In the genomic region with DNA sequence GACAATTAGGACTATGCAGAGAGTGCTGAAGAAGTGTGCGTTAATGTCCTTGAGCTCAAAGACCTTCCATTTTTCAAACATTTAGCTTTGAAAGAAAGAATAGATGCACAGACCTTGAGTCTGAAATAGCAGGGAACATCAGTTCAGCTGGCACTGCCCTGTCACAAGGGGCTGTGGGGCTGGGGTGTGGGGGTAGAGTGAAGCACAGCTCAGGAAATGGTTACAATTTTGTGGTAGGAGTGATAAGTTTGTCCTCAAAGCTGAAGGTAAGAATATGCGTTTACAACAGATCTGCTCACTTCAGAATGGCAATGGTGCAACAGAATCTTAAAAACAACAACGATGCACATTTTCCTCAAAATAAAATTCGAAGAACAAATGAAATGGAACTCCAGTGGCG, we compare ENCODE assay signal across 20 cellular contexts. TPM values are rescaled to one million over a fixed set of nuclear protein-coding genes. Genes with fewer than 3 reads are reported as not detected.
DNase-seq lines count a peak whose midpoint lies in the region; ATAC-seq and TF ChIP-seq lines count a peak whose summit lies in the region.
"Had no signal": no experiment of that assay in that cellular context is flagged by ENCODE, and none has a peak within 500 bp of the region (broad histone marks: within the 10 kb centered on the region; RNA-seq: fewer than 3 reads in every experiment).

No MANE protein-coding gene starts in this region.

- intact Hi-C loops in activated CD8-positive, alpha-beta T cell treated with anti-CD3 and anti-CD28 coated beads for 36 hours (cut with micrococcal nuclease) = no loop called here

- H3K27ac Mint-ChIP-seq in activated CD8-positive, alpha-beta T cell treated with anti-CD3 and anti-CD28 coated beads for 36 hours = peak overlapping the region; percentile 39
- peak overlapping the region; percentile 16 for H3K27ac Mint-ChIP-seq in endothelial cell (ENCODE audit: unreplicated experiment)
- peak overlapping the region; percentile 42 to 58 for H3K27ac Mint-ChIP-seq in stimulated activated naive CD8-positive, alpha-beta T cell treated with anti-CD3 and anti-CD28 coated beads, Interleukin-15, amount 100 ng/mL, for 72 hours
- H3K27ac Mint-ChIP-seq: CD4-positive, CD25-positive, alpha-beta regulatory T cell had no signal

- CTCF ChIA-PET in activated CD8-positive, alpha-beta T cell treated with anti-CD3 and anti-CD28 coated beads for 36 hours (lab: Charles Lee) = no interaction called here

- H3K4me3 Mint-ChIP-seq in activated CD8-positive, alpha-beta T cell treated with anti-CD3 and anti-CD28 coated beads for 36 hours = peak overlapping the region; percentile 6
- no peak overlapping the region for H3K4me3 Mint-ChIP-seq in endothelial cell (ENCODE audit: unreplicated experiment)
- peak overlapping the region; percentile 34 to 63 for H3K4me3 Mint-ChIP-seq in stimulated activated naive CD8-positive, alpha-beta T cell treated with anti-CD3 and anti-CD28 coated beads, Interleukin-15, amount 100 ng/mL, for 72 hours
- H3K4me3 Mint-ChIP-seq: CD4-positive, CD25-positive, alpha-beta regulatory T cell had no signal

- H3K9me3 Mint-ChIP-seq in activated CD8-positive, alpha-beta T cell treated with anti-CD3 and anti-CD28 coated beads for 36 hours = no peaks in the 10 kb centered on the region
- no peaks in the 10 kb centered on the region for H3K9me3 Mint-ChIP-seq in endothelial cell (ENCODE audit: unreplicated experiment)
- no peaks in the 10 kb centered on the region for H3K9me3 Mint-ChIP-seq in stimulated activated naive CD8-positive, alpha-beta T cell treated with anti-CD3 and anti-CD28 coated beads, Interleukin-15, amount 100 ng/mL, for 72 hours

- ATAC-seq in activated CD8-positive, alpha-beta T cell treated with anti-CD3 and anti-CD28 coated beads for 36 hours = peak; percentile 67
- peak; percentile 72 for ATAC-seq in stimulated activated naive CD8-positive, alpha-beta T cell treated with anti-CD3 and anti-CD28 coated beads, Interleukin-15, amount 100 ng/mL, for 72 hours
- ATAC-seq: heart left ventricle, left ventricle myocardium superior, mucosa of descending colon had no signal

- DNase-seq in activated gamma-delta T cell treated with Interleukin-2 at 50 U/mL for 16 hours = peak; percentile 43
- no peak for DNase-seq in activated gamma-delta T cell (lab: John Stamatoyannopoulos, UW)
- peak; percentile 56 for DNase-seq in activated CD8-positive, alpha-beta T cell treated with anti-CD3 and anti-CD28 coated beads for 36 hours
- DNase-seq in endothelial cell (ENCODE audit: low spot score) = no peak
- DNase-seq in stimulated activated naive CD8-positive, alpha-beta T cell treated with anti-CD3 and anti-CD28 coated beads, Interleukin-15, amount 100 ng/mL, for 72 hours = peak in 1 of 2 donors; percentile 20
- DNase-seq in ureter (ENCODE audit: low spot score) = no peak
- DNase-seq in OCI-M2 (lab: John Stamatoyannopoulos, UW; ENCODE audit: unreplicated experiment) = no peak
- no peak for DNase-seq in RPMI8226
- DNase-seq: activated CD4-positive, CD25-positive, alpha-beta regulatory T cell treated with anti-CD3 and anti-CD28 coated beads, Interleukin-2, amount 50 U/mL, for 72 hours; adrenal gland; GF-D8; heart left ventricle; left ventricle myocardium superior; MG63; mucosa of descending colon; NCI-H1694; Peyer's patch; stomach; trophoblast cell had no signal

- POLR2A ChIA-PET in activated CD8-positive, alpha-beta T cell treated with anti-CD3 and anti-CD28 coated beads for 36 hours (lab: Charles Lee) = no interaction called here

- no peaks in the 10 kb centered on the region for H3K27me3 Mint-ChIP-seq in activated CD8-positive, alpha-beta T cell treated with anti-CD3 and anti-CD28 coated beads for 36 hours
- peaks cover 1% of the 10 kb centered on the region for H3K27me3 Mint-ChIP-seq in endothelial cell (ENCODE audit: unreplicated experiment)
- peaks cover 2% of the 10 kb centered on the region for H3K27me3 Mint-ChIP-seq in stimulated activated naive CD8-positive, alpha-beta T cell treated with anti-CD3 and anti-CD28 coated beads, Interleukin-15, amount 100 ng/mL, for 72 hours

- H3K4me1 Mint-ChIP-seq in activated CD8-positive, alpha-beta T cell treated with anti-CD3 and anti-CD28 coated beads for 36 hours (ENCODE audit: low read depth) = peaks cover 19% of the 10 kb centered on the region
- no peaks in the 10 kb centered on the region for H3K4me1 Mint-ChIP-seq in endothelial cell (ENCODE audit: unreplicated experiment)
- peaks cover 35% of the 10 kb centered on the region for H3K4me1 Mint-ChIP-seq in stimulated activated naive CD8-positive, alpha-beta T cell treated with anti-CD3 and anti-CD28 coated beads, Interleukin-15, amount 100 ng/mL, for 72 hours

- no peaks in the 10 kb centered on the region for H3K36me3 Mint-ChIP-seq in activated CD8-positive, alpha-beta T cell treated with anti-CD3 and anti-CD28 coated beads for 36 hours (ENCODE audit: low read depth)
- no peaks in the 10 kb centered on the region for H3K36me3 Mint-ChIP-seq in endothelial cell (ENCODE audit: low read depth, unreplicated experiment)
- H3K36me3 Mint-ChIP-seq: CD4-positive, CD25-positive, alpha-beta regulatory T cell had no signal

- no peak for TF ChIP-seq CTCF in activated CD8-positive, alpha-beta T cell treated with anti-CD3 and anti-CD28 coated beads for 36 hours (IDR thresholded peaks at IDR 0.05)
- TF ChIP-seq CTCF in endothelial cell (IDR thresholded peaks at IDR 0.05; ENCODE audit: unreplicated experiment) = no peak

RNA-seq across cellular contexts. Expression of a gene that starts 33.6 kb away (rescaled TPM):
- 1 to 10 TPM; 2.6 to 3.6 TPM for total RNA-seq in activated CD8-positive, alpha-beta T cell treated with anti-CD3 and anti-CD28 coated beads for 36 hours
- total RNA-seq in endothelial cell (ENCODE audit: unreplicated experiment) = not detected
- 2.2 TPM for total RNA-seq in ureter
- total RNA-seq: CD4-positive, CD25-positive, alpha-beta regulatory T cell; left ventricle myocardium superior; mucosa of descending colon; stomach had no signal

Comparison
In these comparisons a context has a peak if more than half of its experiments do, and no peak if none do; other contexts are left out.
1. DNase-seq: peak in activated gamma-delta T cell treated with Interleukin-2 at 50 U/mL for 16 hours (single experiment) and activated CD8-positive, alpha-beta T cell treated with anti-CD3 and anti-CD28 coated beads for 36 hours (single experiment); none in activated gamma-delta T cell (single experiment), endothelial cell (single experiment), ureter (single experiment), OCI-M2 (single experiment) and RPMI8226 (single experiment).
2. Peak in every context shown above with its lines, with median percentiles within 50 percentile points of each other: H3K27ac Mint-ChIP-seq.